32 cellular contexts compared by ENCODE assay signal in genomic region chr6:160259585-160259984, GRCh38. TPM values are rescaled to one million over a fixed set of nuclear protein-coding genes. Genes with fewer than 3 reads are reported as not detected.
A peak's percentile ranks its signal among the peaks of the same experiment; 100 is the strongest.
DNase-seq lines count a peak whose midpoint lies in the region; ATAC-seq, FAIRE-seq and TF ChIP-seq lines count a peak whose summit lies in the region.
"Had no signal": no experiment of that assay in that cellular context is flagged by ENCODE, and none has a peak within 500 bp of the region (broad histone marks: within the 10 kb centered on the region; RNA-seq: fewer than 3 reads in every experiment).

No MANE protein-coding gene starts in this region.

- H2BK12ac ChIP-seq in trophoblast cell (ENCODE audit: low read length) = no peak overlapping the region

- in situ Hi-C loops in gastrocnemius medialis (cut with MboI; ENCODE audit: low sequenced_read_pairs in 4 of 4) = no loop called here

- intact Hi-C loops in Caco-2 (cut with micrococcal nuclease; ENCODE audit: unreplicated experiment) (no loop called here), gastrocnemius medialis (cut with DNase I; ENCODE audit: low total_unique reads) (no loop called here)

- H2AK5ac ChIP-seq in trophoblast cell (ENCODE audit: low read length) = no peak overlapping the region

- no peak overlapping the region for H3K4ac ChIP-seq in trophoblast cell (ENCODE audit: low read depth, low read length)

- peaks cover 7% of the 10 kb centered on the region for H3K79me1 ChIP-seq in trophoblast cell (ENCODE audit: low read length)

- H3K9me3 ChIP-seq in Caco-2 (no peaks in the 10 kb centered on the region), trophoblast cell (ENCODE audit: insufficient read depth, low read depth, low read length) (no peaks in the 10 kb centered on the region), gastrocnemius medialis (no peaks in the 10 kb centered on the region)
- H3K9me3 ChIP-seq: heart left ventricle had no signal

- no TSS peak for BruUV-seq in Caco-2 (replicated peaks; lab: Mats Ljungman, UMichigan)

- no peak overlapping the region for H4K8ac ChIP-seq in trophoblast cell (ENCODE audit: low read depth, low read length)

- DNase-seq in Caco-2 = no peak
- peak; percentile 35 for DNase-seq in amniotic epithelial cell (ENCODE audit: low read depth)
- DNase-seq in left kidney (ENCODE audit: low read depth, low spot score) = peak; percentile 61
- no peak for DNase-seq in trophoblast cell
- no peak for DNase-seq in RCC 7860 (ENCODE audit: low spot score)
- no peak for DNase-seq in NOMO-1 treated with DMSO at 0.1 percent for 48 hours (lab: John Stamatoyannopoulos, UW; ENCODE audit: unreplicated experiment)
- DNase-seq in gastrocnemius medialis = no peak
- DNase-seq: activated CD4-positive, alpha-beta T cell treated with anti-CD3 and anti-CD28 coated beads for 48 hours; activated T-cell treated with anti-CD3 and anti-CD28 coated beads, Interleukin-2, amount 50 U/mL, for 72 hours; CD8-positive, alpha-beta T cell; central memory CD4-positive, alpha-beta T cell; DMS53; GF-D8; NCI-H187; NCI-H526 treated with DMSO at 0.1 percent for 48 hours; stimulated activated CD4-positive, alpha-beta T cell treated with anti-CD3 and anti-CD28 coated beads, Interleukin-1b, Interleukin-23, amount 100 ng/mL, for 48 hours; T-helper 17 cell had no signal

- H3K4me3 ChIP-seq in Caco-2 (ENCODE audit: low read depth, low read length) (no peak overlapping the region), trophoblast cell (ENCODE audit: low read depth, low read length) (no peak overlapping the region), gastrocnemius medialis (no peak overlapping the region)
- H3K4me3 ChIP-seq: heart left ventricle, skin epidermis had no signal

- no peak overlapping the region for H2BK120ac ChIP-seq in trophoblast cell (ENCODE audit: insufficient read depth, low read length, poor library complexity)

- H4K91ac ChIP-seq in trophoblast cell (ENCODE audit: low read depth, low read length) = no peak overlapping the region

- H3K79me2 ChIP-seq in trophoblast cell (ENCODE audit: control insufficient read depth, insufficient read depth, low read length, poor library complexity) = no peaks in the 10 kb centered on the region

- WGBS in trophoblast cell (ENCODE audit: extremely low coverage, insufficient coverage, insufficient read length) = no CpG with 5 or more reads among the region's 8 CpGs

- CTCF ChIA-PET in Caco-2 (lab: Charles Lee) = no interaction called here

- H3K27ac Mint-ChIP-seq in Caco-2 (ENCODE audit: unreplicated experiment) = peak overlapping the region; percentile 62
- H3K27ac Mint-ChIP-seq: activated naive CD4-positive, alpha-beta T cell treated with anti-CD3 and anti-CD28 coated beads, Interleukin-2, amount 50 U/mL, for 72 hours; activated T-cell treated with anti-CD3 and anti-CD28 coated beads, Interleukin-2, amount 50 U/mL, for 72 hours; CD8-positive, alpha-beta T cell; T-helper 17 cell had no signal

- no peak for ATAC-seq in HG03196 (IDR thresholded peaks at IDR 0.05; ENCODE audit: unreplicated experiment)
- ATAC-seq in gastrocnemius medialis = no peak
- ATAC-seq: activated naive CD4-positive, alpha-beta T cell treated with anti-CD3 and anti-CD28 coated beads, Interleukin-2, amount 50 U/mL, for 72 hours; activated T-cell treated with anti-CD3 and anti-CD28 coated beads, Interleukin-2, amount 50 U/mL, for 72 hours; CD8-positive, alpha-beta T cell; heart left ventricle; HepG2; left lobe of liver; T-helper 17 cell had no signal

- H2BK5ac ChIP-seq in trophoblast cell (ENCODE audit: low read depth, low read length, poor library complexity) = no peak overlapping the region

- H3K4me3 Mint-ChIP-seq in Caco-2 (ENCODE audit: unreplicated experiment) = no peak overlapping the region
- H3K4me3 Mint-ChIP-seq: activated T-cell treated with anti-CD3 and anti-CD28 coated beads, Interleukin-2, amount 50 U/mL, for 72 hours; CD8-positive, alpha-beta T cell; T-helper 17 cell had no signal

- H3K4me1 ChIP-seq in Caco-2 (peaks cover 61% of the 10 kb centered on the region), trophoblast cell (ENCODE audit: control insufficient read depth in 1 of 2, insufficient read depth in 2 of 2, low read length in 2 of 2) (peaks cover 19 to 25% of the 10 kb centered on the region in 2 experiments), gastrocnemius medialis (no peaks in the 10 kb centered on the region)
- H3K4me1 ChIP-seq: heart left ventricle had no signal

- no peak overlapping the region for H3K23ac ChIP-seq in trophoblast cell (ENCODE audit: low read length)

- no peaks in the 10 kb centered on the region for H3K9me3 Mint-ChIP-seq in Caco-2 (ENCODE audit: unreplicated experiment)
- H3K9me3 Mint-ChIP-seq: activated naive CD4-positive, alpha-beta T cell treated with anti-CD3 and anti-CD28 coated beads, Interleukin-2, amount 50 U/mL, for 72 hours; activated T-cell treated with anti-CD3 and anti-CD28 coated beads, Interleukin-2, amount 50 U/mL, for 72 hours; CD8-positive, alpha-beta T cell had no signal

- H3K14ac ChIP-seq in trophoblast cell (ENCODE audit: low read length) = no peak overlapping the region

- H3K36me3 Mint-ChIP-seq in Caco-2 (ENCODE audit: insufficient read depth, unreplicated experiment) = no peaks in the 10 kb centered on the region
- H3K36me3 Mint-ChIP-seq: activated naive CD4-positive, alpha-beta T cell treated with anti-CD3 and anti-CD28 coated beads, Interleukin-2, amount 50 U/mL, for 72 hours; CD8-positive, alpha-beta T cell had no signal

- H3K4me1 Mint-ChIP-seq in Caco-2 (ENCODE audit: low read depth, unreplicated experiment) = peaks cover 58% of the 10 kb centered on the region
- H3K4me1 Mint-ChIP-seq: T-helper 17 cell had no signal

- H3K36me3 ChIP-seq in Caco-2 (ENCODE audit: control insufficient read depth, insufficient read depth, low read length) (no peaks in the 10 kb centered on the region; the same call in 1 of the 2 replicates), trophoblast cell (ENCODE audit: control insufficient read depth in 1 of 2, insufficient read depth in 2 of 2, low read length in 2 of 2) (no peaks in the 10 kb centered on the region), gastrocnemius medialis (no peaks in the 10 kb centered on the region)
- H3K36me3 ChIP-seq: heart left ventricle had no signal

- no peaks in the 10 kb centered on the region for H3K27me3 Mint-ChIP-seq in Caco-2 (ENCODE audit: insufficient read depth, unreplicated experiment)

- H4K12ac ChIP-seq in trophoblast cell (ENCODE audit: low read depth, low read length) = no peak overlapping the region

- H3K18ac ChIP-seq in trophoblast cell (ENCODE audit: low read length) = no peak overlapping the region

- H3K27ac ChIP-seq in trophoblast cell (ENCODE audit: low read depth, low read length) (peak overlapping the region; percentile 54), gastrocnemius medialis (no peak overlapping the region)
- H3K27ac ChIP-seq: skin epidermis had no signal

- TF ChIP-seq CTCF in Caco-2 (IDR thresholded peaks at IDR 0.05; ENCODE audit: insufficient read depth in 1 of 2, low read depth in 1 of 2, low read length in 1 of 2, severe bottlenecking in 1 of 2, unreplicated experiment in 1 of 2) = no peak
- no peak for TF ChIP-seq CTCF in gastrocnemius medialis (IDR thresholded peaks at IDR 0.05 in 4 of 5, conservative IDR thresholded peaks at IDR 0.05 in 1 of 5)

- H3K4me2 ChIP-seq in trophoblast cell (ENCODE audit: low read length) = peak overlapping the region; percentile 22

- no peaks in the 10 kb centered on the region for H3K27me3 ChIP-seq in Caco-2 (replicated peaks; ENCODE audit: control insufficient read depth, insufficient read depth, low read length)
- no peaks in the 10 kb centered on the region for H3K27me3 ChIP-seq in trophoblast cell (ENCODE audit: insufficient read depth, low read length)
- H3K27me3 ChIP-seq in gastrocnemius medialis = no peaks in the 10 kb centered on the region

- H2AFZ ChIP-seq in trophoblast cell (ENCODE audit: insufficient read depth, low read length, poor library complexity) = no peak overlapping the region

- H3K9ac ChIP-seq in trophoblast cell (ENCODE audit: low read length) = no peak overlapping the region

- FAIRE-seq in RCC 7860 (lab: Jason Lieb, UNC) = no peak
- FAIRE-seq: A204.1, astrocyte, GM18507, HepG2, urothelium cell line had no signal

- TF ChIP-seq POLR2A in gastrocnemius medialis (IDR thresholded peaks at IDR 0.05) = no peak

- POLR2A ChIA-PET in Caco-2 (lab: Charles Lee) = no interaction called here

RNA-seq across cellular contexts. Expression of gene SLC22A2, which starts 1.0 kb away (rescaled TPM):
- total RNA-seq in Caco-2 (2022) (0.19 TPM in 1 of 2 replicates, not detected in the other), gastrocnemius medialis (not detected)
- polyA plus RNA-seq in trophoblast cell (2013) = 0.04 and 0.08 TPM in 2 replicates
- total RNA-seq: activated naive CD4-positive, alpha-beta T cell treated with anti-CD3 and anti-CD28 coated beads, Interleukin-2, amount 50 U/mL, for 72 hours; activated T-cell treated with anti-CD3 and anti-CD28 coated beads, Interleukin-2, amount 50 U/mL, for 72 hours; astrocyte; CD8-positive, alpha-beta T cell; dermis microvascular lymphatic vessel endothelial cell; heart left ventricle; HepG2; left lobe of liver; LHCN-M2; RPMI7951; subcutaneous adipose tissue; T-helper 17 cell had no signal
- polyA plus RNA-seq: heart left ventricle, HepG2, neural cell had no signal

Comparison
In these comparisons a context has a peak if more than half of its experiments do, and no peak if none do; other contexts are left out.
1. DNase-seq: peak in amniotic epithelial cell (single experiment) and left kidney (single experiment); none in Caco-2 (0 of 2), trophoblast cell (0 of 2), RCC 7860 (single experiment), NOMO-1 treated with DMSO at 0.1 percent for 48 hours (single experiment) and gastrocnemius medialis (0 of 2).